ENCODE assay signal across 9 cellular contexts in the genomic region with DNA sequence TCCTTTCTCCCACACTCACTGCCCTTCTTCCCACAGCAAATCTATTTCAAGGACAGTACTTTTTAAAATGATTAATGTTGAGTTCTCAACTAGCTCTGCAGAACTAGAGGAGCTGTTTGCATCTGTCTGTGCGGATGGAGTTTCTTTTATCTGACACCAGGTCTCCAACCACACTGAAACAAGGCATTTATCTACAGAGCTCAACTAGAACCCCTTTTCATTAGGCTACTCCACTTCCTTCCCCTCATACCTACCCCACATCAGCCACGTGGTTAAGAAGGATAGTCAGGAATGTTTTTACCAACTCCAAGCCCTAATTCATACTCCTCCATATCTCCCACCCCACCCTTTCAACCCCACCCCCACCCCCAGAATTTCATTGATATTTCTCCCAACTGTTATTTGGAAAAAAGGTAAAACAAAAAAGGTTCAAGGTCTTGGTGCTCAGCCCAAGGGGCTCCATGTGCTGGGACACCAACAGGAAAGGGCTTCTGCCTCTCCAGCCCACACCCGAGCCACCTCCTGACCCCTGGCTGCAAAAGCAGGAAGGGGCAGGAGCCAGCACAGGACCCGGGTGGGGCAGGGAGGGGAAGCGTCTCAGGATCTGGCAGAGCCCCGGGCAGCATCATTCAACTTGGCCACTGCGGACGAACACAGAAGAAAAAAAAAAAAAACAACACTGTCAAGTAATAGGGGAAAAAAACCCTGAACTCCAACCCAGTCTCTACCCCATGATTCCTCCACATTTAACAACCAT. TPM values are rescaled to one million over a fixed set of nuclear protein-coding genes. Genes with fewer than 3 reads are reported as not detected.
DNase-seq lines count a peak whose midpoint lies in the region; ATAC-seq, FAIRE-seq and TF ChIP-seq lines count a peak whose summit lies in the region.
"Had no signal": no experiment of that assay in that cellular context is flagged by ENCODE, and none has a peak within 500 bp of the region (broad histone marks: within the 10 kb centered on the region; RNA-seq: fewer than 3 reads in every experiment).

No MANE protein-coding gene starts in this region.

- H3K4me3 Mint-ChIP-seq in endothelial cell (ENCODE audit: unreplicated experiment), result peak overlapping the region; percentile 33
- peak overlapping the region in 3 of 10 donors; percentile 31 to 35 (median 33) for H3K4me3 Mint-ChIP-seq in naive thymus-derived CD8-positive, alpha-beta T cell

- DNase-seq in AG09319 (ENCODE audit: extremely low read depth, low read depth) (no peak), RWPE1 (ENCODE audit: low spot score) (no peak), endothelial cell (ENCODE audit: low spot score) (peak; percentile 52), urothelium cell line (ENCODE audit: low spot score) (no peak), NCI-H128 (lab: John Stamatoyannopoulos, UW; ENCODE audit: unreplicated experiment) (no peak), foreskin fibroblast (no peak), inferior parietal cortex (ENCODE audit: extremely low spot score) (no peak)
- DNase-seq in naive thymus-derived CD8-positive, alpha-beta T cell, result no peak
- DNase-seq: NCI-H1417 treated with DMSO at 0.1 percent for 48 hours had no signal

- H3K4me3 ChIP-seq in foreskin fibroblast (ENCODE audit: low read depth in 1 of 2, low read length in 2 of 2), result no peak overlapping the region

- no peaks in the 10 kb centered on the region for H3K9me3 Mint-ChIP-seq in endothelial cell (ENCODE audit: unreplicated experiment)
- H3K9me3 Mint-ChIP-seq in naive thymus-derived CD8-positive, alpha-beta T cell, result no peaks in the 10 kb centered on the region

- ATAC-seq in naive thymus-derived CD8-positive, alpha-beta T cell, result no peak

- peaks cover 2% of the 10 kb centered on the region for H3K27me3 Mint-ChIP-seq in endothelial cell (ENCODE audit: unreplicated experiment)
- no peaks in the 10 kb centered on the region for H3K27me3 Mint-ChIP-seq in naive thymus-derived CD8-positive, alpha-beta T cell

- TF ChIP-seq CTCF in AG09319 (IDR thresholded peaks at IDR 0.05; ENCODE audit: low read depth, low read length) (0 out of 2 replicates have a peak, but pooled peaks have one; percentile 0), RWPE1 (conservative IDR thresholded peaks at IDR 0.05; ENCODE audit: low read depth) (no peak), endothelial cell (IDR thresholded peaks at IDR 0.05; ENCODE audit: unreplicated experiment) (no peak), foreskin fibroblast (IDR thresholded peaks at IDR 0.05; ENCODE audit: low read depth, low read length) (no peak)

- peaks cover 43% of the 10 kb centered on the region for H3K36me3 Mint-ChIP-seq in endothelial cell (ENCODE audit: low read depth, unreplicated experiment)
- peaks cover 10 to 79% (median 31%) of the 10 kb centered on the region in 3 donors for H3K36me3 Mint-ChIP-seq in naive thymus-derived CD8-positive, alpha-beta T cell

- POLR2A ChIA-PET in RWPE1 (lab: Yijun Ruan, JAX; ENCODE audit: low non-redundant PET), result no interaction called here
- POLR2A ChIA-PET in naive thymus-derived CD8-positive, alpha-beta T cell (lab: Charles Lee), result interaction anchor here (0.9 to 16.7 kb wide), 3 partner anchors 43 to 61 kb away, joined by 3 to 198 read pairs (median 3); partner anchors contain the start of gene MCL1

- CTCF ChIA-PET in RWPE1 (lab: Yijun Ruan, JAX), result interaction anchor here (0.7 kb wide), 1 partner anchor 130 kb away, joined by 3 read pairs; no protein-coding TSS in a partner anchor

- FAIRE-seq in urothelium cell line (lab: Jason Lieb, UNC), result no peak

- peak overlapping the region; percentile 78 for H3K27ac Mint-ChIP-seq in endothelial cell (ENCODE audit: unreplicated experiment)
- H3K27ac Mint-ChIP-seq in naive thymus-derived CD8-positive, alpha-beta T cell, result peak overlapping the region; percentile 70 to 92 (median 85)

- H3K27ac ChIP-seq in RWPE1, result peak overlapping the region; percentile 61

- peaks cover 14% of the 10 kb centered on the region for H3K4me1 Mint-ChIP-seq in endothelial cell (ENCODE audit: unreplicated experiment)
- H3K4me1 Mint-ChIP-seq in naive thymus-derived CD8-positive, alpha-beta T cell, result peaks cover 23 to 55% (median 47%) of the 10 kb centered on the region in 4 donors

RNA-seq across cellular contexts. Expression of gene ENSA, which starts 7.0 kb away (rescaled TPM):
- total RNA-seq in endothelial cell (ENCODE audit: unreplicated experiment), result 200 TPM
- 100 to 1,000 TPM; 115 to 117 TPM for total RNA-seq in naive thymus-derived CD8-positive, alpha-beta T cell
- 10 to 100 TPM; 55.2 to 64.4 (median 63.7) TPM for polyA plus RNA-seq in naive thymus-derived CD8-positive, alpha-beta T cell

RNA-seq across cellular contexts. Expression of gene MCL1, which starts 43.0 kb away (rescaled TPM):
- total RNA-seq in endothelial cell (ENCODE audit: unreplicated experiment), result 193 TPM
- 100 to 1,000 TPM; 291 TPM for total RNA-seq in naive thymus-derived CD8-positive, alpha-beta T cell
- 100 to 1,000 TPM; 125 to 170 (median 146) TPM for polyA plus RNA-seq in naive thymus-derived CD8-positive, alpha-beta T cell
